In genomic region chr10:118957966-118958365, GRCh38 we compare ENCODE assay signal across 13 cellular contexts.
"Had no signal": no experiment of that assay in that cellular context is flagged by ENCODE, and none has a peak within 500 bp of the region (broad histone marks: within the 10 kb centered on the region; RNA-seq: fewer than 3 reads in every experiment).

No MANE protein-coding gene starts in this region.

- H3K9me3 Mint-ChIP-seq: activated naive CD8-positive, alpha-beta T cell treated with anti-CD3 and anti-CD28 coated beads for 36 hours; natural killer cell treated with Interleukin-12 subunit alpha and Interleukin-12 subunit beta and Interleukin-15 and Interleukin-18, amount 100 ng/mL, for 72 hours; stimulated activated naive CD8-positive, alpha-beta T cell treated with anti-CD3 and anti-CD28 coated beads, Interleukin-15, Interleukin-2, amounts not matched to agents 100 ng/mL and 50 ng/mL, for 24 hours had no signal

- H3K4me3 ChIP-seq: cardiac muscle cell, lower lobe of right lung, skin epidermis, upper lobe of left lung had no signal

- DNase-seq: activated naive CD8-positive, alpha-beta T cell treated with anti-CD3 and anti-CD28 coated beads for 36 hours; amniotic stem cell; lower lobe of right lung; posterior cingulate gyrus; retina; stimulated activated CD4-positive, alpha-beta T cell treated with anti-CD3 and anti-CD28 coated beads, Interleukin-15, amount 100 ng/mL, for 24 hours; stimulated activated CD4-positive, alpha-beta T cell treated with anti-CD3 and anti-CD28 coated beads, Interleukin-2, amount 100 ng/mL, for 48 hours; T1000; upper lobe of left lung had no signal

- ATAC-seq: lower lobe of right lung; natural killer cell treated with Interleukin-12 subunit alpha and Interleukin-12 subunit beta and Interleukin-15 and Interleukin-18, amount 100 ng/mL, for 72 hours had no signal

- H3K27ac Mint-ChIP-seq: activated naive CD8-positive, alpha-beta T cell treated with anti-CD3 and anti-CD28 coated beads for 36 hours; natural killer cell treated with Interleukin-12 subunit alpha and Interleukin-12 subunit beta and Interleukin-15 and Interleukin-18, amount 100 ng/mL, for 72 hours; stimulated activated naive CD8-positive, alpha-beta T cell treated with anti-CD3 and anti-CD28 coated beads, Interleukin-15, Interleukin-2, amounts not matched to agents 100 ng/mL and 50 ng/mL, for 24 hours had no signal

- H3K4me3 Mint-ChIP-seq: activated naive CD8-positive, alpha-beta T cell treated with anti-CD3 and anti-CD28 coated beads for 36 hours; natural killer cell treated with Interleukin-12 subunit alpha and Interleukin-12 subunit beta and Interleukin-15 and Interleukin-18, amount 100 ng/mL, for 72 hours; stimulated activated naive CD8-positive, alpha-beta T cell treated with anti-CD3 and anti-CD28 coated beads, Interleukin-15, Interleukin-2, amounts not matched to agents 100 ng/mL and 50 ng/mL, for 24 hours had no signal

- H3K27ac ChIP-seq: cardiac muscle cell, lower lobe of right lung, upper lobe of left lung had no signal

- H3K9me3 ChIP-seq: lower lobe of right lung, upper lobe of left lung had no signal

- H3K27me3 Mint-ChIP-seq: stimulated activated naive CD8-positive, alpha-beta T cell treated with anti-CD3 and anti-CD28 coated beads, Interleukin-15, Interleukin-2, amounts not matched to agents 100 ng/mL and 50 ng/mL, for 24 hours had no signal

- H3K36me3 ChIP-seq: cardiac muscle cell, lower lobe of right lung, upper lobe of left lung had no signal

- H3K27me3 ChIP-seq: cardiac muscle cell, upper lobe of left lung had no signal

- H3K36me3 Mint-ChIP-seq: activated naive CD8-positive, alpha-beta T cell treated with anti-CD3 and anti-CD28 coated beads for 36 hours; natural killer cell treated with Interleukin-12 subunit alpha and Interleukin-12 subunit beta and Interleukin-15 and Interleukin-18, amount 100 ng/mL, for 72 hours had no signal
